In the genomic region with DNA sequence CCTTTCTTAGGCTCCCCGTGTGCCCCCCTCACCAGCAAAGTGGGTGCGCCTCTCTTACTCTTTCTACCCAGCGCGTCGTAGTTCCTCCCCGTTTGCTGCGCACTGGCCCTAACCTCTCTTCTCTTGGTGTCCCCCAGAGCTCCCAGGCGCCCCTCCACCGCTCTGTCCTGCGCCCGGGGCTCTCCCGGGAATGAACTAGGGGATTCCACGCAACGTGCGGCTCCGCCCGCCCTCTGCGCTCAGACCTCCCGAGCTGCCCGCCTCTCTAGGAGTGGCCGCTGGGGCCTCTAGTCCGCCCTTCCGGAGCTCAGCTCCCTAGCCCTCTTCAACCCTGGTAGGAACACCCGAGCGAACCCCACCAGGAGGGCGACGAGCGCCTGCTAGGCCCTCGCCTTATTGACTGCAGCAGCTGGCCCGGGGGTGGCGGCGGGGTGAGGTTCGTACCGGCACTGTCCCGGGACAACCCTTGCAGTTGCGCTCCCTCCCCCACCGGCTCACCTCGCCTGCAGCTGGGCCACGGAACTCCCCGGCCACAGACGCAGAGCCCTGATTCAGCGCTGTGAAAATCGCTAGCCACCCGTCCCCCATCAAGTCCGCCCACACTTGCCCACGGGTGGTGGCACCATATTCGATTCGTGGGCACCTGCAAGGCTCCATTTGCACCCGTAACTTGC, we compare ENCODE assay signal across 10 cellular contexts. TPM values are rescaled to one million over a fixed set of nuclear protein-coding genes. Genes with fewer than 3 reads are reported as not detected.
DNase-seq lines count a peak whose midpoint lies in the region; ATAC-seq, FAIRE-seq and TF ChIP-seq lines count a peak whose summit lies in the region.
"Had no signal": no experiment of that assay in that cellular context is flagged by ENCODE, and none has a peak within 500 bp of the region (broad histone marks: within the 10 kb centered on the region; RNA-seq: fewer than 3 reads in every experiment).

No MANE protein-coding gene starts in this region.

- H3K36me3 ChIP-seq in breast epithelium: no peaks in the 10 kb centered on the region
- no peaks in the 10 kb centered on the region for H3K36me3 ChIP-seq in kidney (ENCODE audit: control insufficient read depth in 1 of 2, insufficient read depth in 2 of 2, low read length in 2 of 2)
- H3K36me3 ChIP-seq in spleen: no peaks in the 10 kb centered on the region
- no peaks in the 10 kb centered on the region for H3K36me3 ChIP-seq in PC-9 (ENCODE audit: low read depth)

- DNase-seq in HK-2 (ENCODE audit: unreplicated experiment) (peak; percentile 46), breast epithelium (ENCODE audit: low spot score in 2 of 2) (no peak), kidney (peak; percentile 78), spleen (no peak), PC-9 (no peak), SKM-1 treated with dmso at 0.1 percent for 144 hours (lab: John Stamatoyannopoulos, UW; ENCODE audit: unreplicated experiment) (no peak)
- DNase-seq: activated B cell treated with CpG ODN at 0.5 μM for 24 hours had no signal

- no peaks in the 10 kb centered on the region for H4K20me1 ChIP-seq in PC-9 (ENCODE audit: insufficient read depth)

- TF ChIP-seq POLR2A in breast epithelium (IDR thresholded peaks at IDR 0.05): no peak
- no peak for TF ChIP-seq POLR2A in spleen (IDR thresholded peaks at IDR 0.05)

- TF ChIP-seq CTCF in breast epithelium (IDR thresholded peaks at IDR 0.05) (no peak), kidney (IDR thresholded peaks at IDR 0.05; ENCODE audit: borderline replicate concordance, extremely low read depth, insufficient read depth) (no peak), spleen (IDR thresholded peaks at IDR 0.05 in 8 of 11, conservative IDR thresholded peaks at IDR 0.05 in 3 of 11) (no peak), PC-9 (conservative IDR thresholded peaks at IDR 0.05) (no peak)

- H3K27ac ChIP-seq in breast epithelium: no peak overlapping the region
- peak overlapping the region in 1 of 2 donors; percentile 2 for H3K27ac ChIP-seq in kidney (ENCODE audit: low read depth in 2 of 2, low read length in 2 of 2)
- H3K27ac ChIP-seq in spleen: peak overlapping the region in 4 of 8 donors; percentile 28 to 69 (median 53)
- no peak overlapping the region for H3K27ac ChIP-seq in PC-9

- H2AFZ ChIP-seq in PC-9: no peak overlapping the region

- H3K4me3 ChIP-seq in breast epithelium (peak overlapping the region; percentile 28 to 54 (median 48)), kidney (ENCODE audit: low read length in 2 of 2) (peak overlapping the region; percentile 55 to 64), spleen (peak overlapping the region; percentile 9 to 59 (median 34)), PC-9 (no peak overlapping the region)

- peak overlapping the region in 1 of 2 donors; percentile 53 for H3K9ac ChIP-seq in kidney (ENCODE audit: low read length in 2 of 2)

- WGBS in spleen, 5 donors: 2 to 4% (median 3%) methylated on average over 34 to 49 of the region's 49 CpGs

- ATAC-seq in GM19463 (IDR thresholded peaks at IDR 0.05; ENCODE audit: unreplicated experiment) (no peak), HG02623 (IDR thresholded peaks at IDR 0.05; ENCODE audit: unreplicated experiment) (no peak)

- H3K27me3 ChIP-seq in breast epithelium (peaks cover 0 to 64% of the 10 kb centered on the region in 2 donors), spleen (replicated peaks in 1 of 7) (peaks cover 0 to 93% (median 29%) of the 10 kb centered on the region in 7 donors), PC-9 (ENCODE audit: insufficient read depth, low read depth) (peaks cover 40% of the 10 kb centered on the region)

- intact Hi-C loops in breast epithelium (cut with DNase I; ENCODE audit: low total_unique reads) (no loop called here), kidney (cut with DNase I) (no loop called here), spleen (cut with DNase I; ENCODE audit: low total_unique reads) (no loop called here), PC-9 (cut with micrococcal nuclease; ENCODE audit: unreplicated experiment) (no loop called here)

- FAIRE-seq in kidney (lab: Jason Lieb, UNC): no peak

- H3K79me2 ChIP-seq in PC-9 (ENCODE audit: low read depth): no peaks in the 10 kb centered on the region

- CTCF ChIA-PET in PC-9 (lab: Charles Lee): no interaction called here

- no peaks in the 10 kb centered on the region for H3F3A ChIP-seq in PC-9 (ENCODE audit: insufficient read depth, low read depth)

- H3K4me2 ChIP-seq in PC-9: no peak overlapping the region

- BruUV-seq in PC-9 (replicated peaks; lab: Mats Ljungman, UMichigan): no TSS peak

- no peaks in the 10 kb centered on the region; the same call in 1 of the 2 replicates for H3K9me2 ChIP-seq in PC-9 (ENCODE audit: insufficient read depth)

- no peaks in the 10 kb centered on the region for H3K9me3 ChIP-seq in breast epithelium
- no peaks in the 10 kb centered on the region for H3K9me3 ChIP-seq in kidney (ENCODE audit: control insufficient read depth in 1 of 2, low read length in 2 of 2)
- H3K9me3 ChIP-seq in spleen: no peaks in the 10 kb centered on the region
- no peaks in the 10 kb centered on the region for H3K9me3 ChIP-seq in PC-9 (ENCODE audit: insufficient read depth, low read depth)

- POLR2A ChIA-PET in PC-9 (lab: Charles Lee; ENCODE audit: unreplicated experiment): no interaction called here

- H3K4me1 ChIP-seq in breast epithelium (no peaks in the 10 kb centered on the region), kidney (ENCODE audit: control insufficient read depth in 1 of 2, insufficient read depth in 1 of 2, low read depth in 1 of 2, low read length in 2 of 2) (peaks cover 0 to 2% of the 10 kb centered on the region in 2 donors), spleen (peaks cover 0 to 30% (median 10%) of the 10 kb centered on the region in 6 donors), PC-9 (replicated peaks; ENCODE audit: insufficient read depth) (no peaks in the 10 kb centered on the region)

RNA-seq across cellular contexts. Expression of a gene that starts 1.3 kb away (rescaled TPM):
- total RNA-seq in breast epithelium (under 1 TPM in 1 of 3 donors, not detected in 2; 0.48 TPM), kidney (1.2 TPM), spleen (under 1 TPM in 6 of 7 donors, not detected in 1; 0.26 to 0.74 (median 0.43) TPM), PC-9 (2021) (not detected in 2 replicates)
- polyA plus RNA-seq in kidney (ENCODE audit: insufficient read depth, low read depth, low replicate concordance) (1.4 TPM), spleen (under 1 TPM; 0.15 to 0.39 (median 0.22) TPM)
- total RNA-seq: activated B cell treated with CpG ODN at 0.5 μM for 24 hours, osteocyte had no signal

Comparison
In these comparisons a context has a peak if more than half of its experiments do, and no peak if none do; other contexts are left out.
1. DNase-seq: peak in HK-2 (single experiment) and kidney (single experiment); none in breast epithelium (0 of 2), spleen (single experiment), PC-9 (0 of 2) and SKM-1 treated with dmso at 0.1 percent for 144 hours (single experiment).